ENCODE assay signal across 1 cellular context in genomic region chr5:56269216-56269927, GRCh38.
TF ChIP-seq lines count a peak whose summit lies in the region.

No MANE protein-coding gene starts in this region.

TF ChIP-seq in K562, 482 proteins besides CTCF, POLR2A, EP300 and RAD21 (continued from another document and continues in another):
- no peak for TF ChIP-seq ZNF407 (IDR thresholded peaks at IDR 0.05; ENCODE audit: low read depth)
- no peak for TF ChIP-seq ZBED1 (IDR thresholded peaks at IDR 0.05)
- TF ChIP-seq ZNF197 (CRISPR knock-in tag; IDR thresholded peaks at IDR 0.05; ENCODE audit: low read depth) = no peak
- no peak for TF ChIP-seq ZNF133 (CRISPR knock-in tag; IDR thresholded peaks at IDR 0.05)
- no peak for TF ChIP-seq MED1 (CRISPR knock-in tag; IDR thresholded peaks at IDR 0.05; ENCODE audit: borderline replicate concordance)
- no peak for TF ChIP-seq POLR2G (IDR thresholded peaks at IDR 0.05; ENCODE audit: low read depth, low read length)
- no peak for TF ChIP-seq HLTF (IDR thresholded peaks at IDR 0.05)
- TF ChIP-seq CUX1 (CRISPR knock-in tag; IDR thresholded peaks at IDR 0.05) = no peak
- TF ChIP-seq ZNF785 (CRISPR knock-in tag; IDR thresholded peaks at IDR 0.05) = no peak
- no peak for TF ChIP-seq ARID3A (IDR thresholded peaks at IDR 0.05; ENCODE audit: borderline replicate concordance, low read depth, low read length)
- TF ChIP-seq CCNT2 (IDR thresholded peaks at IDR 0.05; ENCODE audit: borderline replicate concordance, extremely low read depth, insufficient read length, low read depth, low read length) = no peak
- no peak for TF ChIP-seq KLF6 (CRISPR knock-in tag; IDR thresholded peaks at IDR 0.05; ENCODE audit: borderline replicate concordance)
- TF ChIP-seq RERE (CRISPR knock-in tag; IDR thresholded peaks at IDR 0.05; ENCODE audit: borderline replicate concordance) = no peak
- no peak for TF ChIP-seq BRF2 (IDR thresholded peaks at IDR 0.05; ENCODE audit: borderline replicate concordance, insufficient read depth, insufficient read length)
- no peak for TF ChIP-seq ELF1 (tag; IDR thresholded peaks at IDR 0.05)
- TF ChIP-seq NR2C1 (IDR thresholded peaks at IDR 0.05) = no peak
- TF ChIP-seq NR2C1 (tag; IDR thresholded peaks at IDR 0.05) = no peak
- no peak for TF ChIP-seq MLLT1 (IDR thresholded peaks at IDR 0.05)
- TF ChIP-seq SUPT5H (IDR thresholded peaks at IDR 0.05) = no peak
- TF ChIP-seq ZNF76 (CRISPR knock-in tag; IDR thresholded peaks at IDR 0.05; ENCODE audit: borderline replicate concordance) = no peak
- TF ChIP-seq PBX2 (CRISPR knock-in tag; IDR thresholded peaks at IDR 0.05; ENCODE audit: low read depth) = no peak
- peak; percentile 72 for TF ChIP-seq PBX2 (tag; conservative IDR thresholded peaks at IDR 0.05; ENCODE audit: low read depth)
- TF ChIP-seq HNRNPUL1 (IDR thresholded peaks at IDR 0.05; ENCODE audit: low read length) = no peak
- TF ChIP-seq TEAD4 (IDR thresholded peaks at IDR 0.05; ENCODE audit: low read length) = no peak
- TF ChIP-seq TEAD4 (CRISPR knock-in tag; IDR thresholded peaks at IDR 0.05; ENCODE audit: borderline replicate concordance) = no peak
- peak; percentile 85 for TF ChIP-seq MEIS2 (IDR thresholded peaks at IDR 0.05; ENCODE audit: partially characterized antibody)
- no peak for TF ChIP-seq PTTG1 (tag; IDR thresholded peaks at IDR 0.05; ENCODE audit: low read depth)
- peak; percentile 74; the same call in 1 of the 2 replicates for TF ChIP-seq DMBX1 (CRISPR knock-in tag; IDR thresholded peaks at IDR 0.05; ENCODE audit: borderline replicate concordance)
- no peak for TF ChIP-seq HDAC2 (IDR thresholded peaks at IDR 0.05)
- TF ChIP-seq BRF1 (IDR thresholded peaks at IDR 0.05; ENCODE audit: borderline replicate concordance, extremely low read depth, insufficient read length) = no peak
